Comparison of ENCODE assay signal across 9 cellular contexts in genomic region chr3:142929109-142929508, GRCh38.
A peak's percentile ranks its signal among the peaks of the same experiment; 100 is the strongest.
DNase-seq lines count a peak whose midpoint lies in the region; ATAC-seq and TF ChIP-seq lines count a peak whose summit lies in the region.
"Had no signal": no experiment of that assay in that cellular context is flagged by ENCODE, and none has a peak within 500 bp of the region (broad histone marks: within the 10 kb centered on the region; RNA-seq: fewer than 3 reads in every experiment).

No MANE protein-coding gene starts in this region.

- H3K4me3 Mint-ChIP-seq in activated naive CD8-positive, alpha-beta T cell treated with anti-CD3 and anti-CD28 coated beads, Interleukin-2, amount 50 U/mL, for 24 hours: no peak overlapping the region

- no peak overlapping the region for H3K9ac ChIP-seq in NT2/D1 (ENCODE audit: insufficient read length, low read depth)

- H3K27ac Mint-ChIP-seq in activated naive CD8-positive, alpha-beta T cell treated with anti-CD3 and anti-CD28 coated beads, Interleukin-2, amount 50 U/mL, for 24 hours: no peak overlapping the region

- H3K36me3 Mint-ChIP-seq in activated naive CD8-positive, alpha-beta T cell treated with anti-CD3 and anti-CD28 coated beads, Interleukin-2, amount 50 U/mL, for 24 hours (ENCODE audit: low read depth): no peaks in the 10 kb centered on the region

- H3K27me3 Mint-ChIP-seq in activated naive CD8-positive, alpha-beta T cell treated with anti-CD3 and anti-CD28 coated beads, Interleukin-2, amount 50 U/mL, for 24 hours: peaks cover 16% of the 10 kb centered on the region

- DNase-seq in GM06990 (ENCODE audit: extremely low read depth, insufficient read length) (no peak), NT2/D1 (ENCODE audit: low read depth, low spot score) (peak; percentile 15), kidney tubule cell (ENCODE audit: low spot score) (peak; percentile 66), epidermal melanocyte (ENCODE audit: insufficient read length, low spot score) (no peak)
- peak; percentile 39 for DNase-seq in activated naive CD8-positive, alpha-beta T cell treated with anti-CD3 and anti-CD28 coated beads, Interleukin-2, amount 50 U/mL, for 24 hours

- peak; percentile 65 for TF ChIP-seq CTCF in GM06990 (IDR thresholded peaks at IDR 0.05; ENCODE audit: insufficient read depth, low read length, poor library complexity, severe bottlenecking)

- no peaks in the 10 kb centered on the region for H3K4me1 Mint-ChIP-seq in activated naive CD8-positive, alpha-beta T cell treated with anti-CD3 and anti-CD28 coated beads, Interleukin-2, amount 50 U/mL, for 24 hours

- H3K4me3 ChIP-seq in GM06990 (replicated peaks; ENCODE audit: low read depth, low read length): no peak overlapping the region
- H3K4me3 ChIP-seq in NT2/D1 (ENCODE audit: insufficient read length, low read depth): no peak overlapping the region

- H3K4me1 ChIP-seq in NT2/D1 (ENCODE audit: insufficient read depth, insufficient read length): no peaks in the 10 kb centered on the region

- ATAC-seq in HG02852 (IDR thresholded peaks at IDR 0.05; ENCODE audit: unreplicated experiment) (peak; percentile 68), HG02840 (IDR thresholded peaks at IDR 0.05; ENCODE audit: low FRiP score, unreplicated experiment) (no peak), HG03045 (IDR thresholded peaks at IDR 0.05; ENCODE audit: unreplicated experiment) (no peak)
- peak; percentile 72 for ATAC-seq in activated naive CD8-positive, alpha-beta T cell treated with anti-CD3 and anti-CD28 coated beads, Interleukin-2, amount 50 U/mL, for 24 hours

- H3K9me3 Mint-ChIP-seq in activated naive CD8-positive, alpha-beta T cell treated with anti-CD3 and anti-CD28 coated beads, Interleukin-2, amount 50 U/mL, for 24 hours: no peaks in the 10 kb centered on the region

- H3K36me3 ChIP-seq in GM06990 (ENCODE audit: control insufficient read depth, insufficient read depth, low read length) (no peaks in the 10 kb centered on the region), NT2/D1 (ENCODE audit: insufficient read depth, insufficient read length, low read length) (no peaks in the 10 kb centered on the region)
- H3K36me3 ChIP-seq: neutrophil had no signal

- no peaks in the 10 kb centered on the region for H3K9me3 ChIP-seq in NT2/D1 (ENCODE audit: insufficient read depth, low read length)
- H3K9me3 ChIP-seq: neutrophil had no signal

- no peaks in the 10 kb centered on the region for H3K27me3 ChIP-seq in GM06990 (replicated peaks; ENCODE audit: control insufficient read depth, insufficient read depth, low read length)
- H3K27me3 ChIP-seq in NT2/D1 (ENCODE audit: insufficient read depth, insufficient read length): no peaks in the 10 kb centered on the region
- H3K27me3 ChIP-seq: neutrophil had no signal

Comparison
In these comparisons a context has a peak if more than half of its experiments do, and no peak if none do; other contexts are left out.
1. DNase-seq: peak in NT2/D1 (single experiment), activated naive CD8-positive, alpha-beta T cell treated with anti-CD3 and anti-CD28 coated beads, Interleukin-2, amount 50 U/mL, for 24 hours (single experiment) and kidney tubule cell (single experiment); none in GM06990 (single experiment) and epidermal melanocyte (single experiment).
2. ATAC-seq: peak in HG02852 (single experiment) and activated naive CD8-positive, alpha-beta T cell treated with anti-CD3 and anti-CD28 coated beads, Interleukin-2, amount 50 U/mL, for 24 hours (single experiment); none in HG02840 (single experiment) and HG03045 (single experiment).